Comparison of ENCODE assay signal across 7 cellular contexts in the genomic region with DNA sequence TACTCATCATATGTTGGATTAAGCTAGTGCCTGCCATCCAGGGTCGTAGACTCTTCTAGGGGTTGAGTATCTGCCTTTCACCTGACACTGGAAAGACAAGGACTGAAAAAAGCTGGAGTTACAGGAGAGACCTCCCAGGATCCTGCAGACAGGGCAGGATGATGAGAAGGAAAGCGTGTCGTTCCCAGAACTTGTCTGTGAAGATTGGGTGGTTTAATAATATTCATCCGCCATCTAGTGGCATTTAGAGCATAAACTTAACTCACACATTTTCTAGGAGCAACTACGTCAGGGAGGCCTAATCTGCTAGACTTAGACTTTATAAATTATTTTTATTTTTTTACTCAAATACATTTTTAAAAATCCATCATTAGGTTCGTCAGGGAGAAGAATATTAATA. TPM values are rescaled to one million over a fixed set of nuclear protein-coding genes. Genes with fewer than 3 reads are reported as not detected.
A peak's percentile ranks its signal among the peaks of the same experiment; 100 is the strongest.
DNase-seq lines count a peak whose midpoint lies in the region; ATAC-seq, FAIRE-seq and TF ChIP-seq lines count a peak whose summit lies in the region.

No MANE protein-coding gene starts in this region.

- H3K4me3 ChIP-seq in HEK293 (ENCODE audit: low read depth, low read length) (no peak overlapping the region), bronchial epithelial cell (ENCODE audit: low read depth, low read length) (no peak overlapping the region), left lung (no peak overlapping the region)

- H3K9me3 ChIP-seq in HEK293 (ENCODE audit: control insufficient read depth, insufficient read depth, low read depth, low read length) (no peaks in the 10 kb centered on the region), left lung (no peaks in the 10 kb centered on the region)

- DNase-seq in EL (peak; percentile 59), NCI-H510A (lab: John Stamatoyannopoulos, UW) (peak; percentile 27), bronchial epithelial cell (ENCODE audit: low read depth) (peak; percentile 72), left lung (no peak), NCI-H187 treated with DMSO at 0.1 percent for 48 hours (lab: John Stamatoyannopoulos, UW) (no peak)
- DNase-seq in stimulated activated CD4-positive, alpha-beta T cell treated with anti-CD3 and anti-CD28 coated beads, Interleukin-1b, Interleukin-23, amount 100 ng/mL, for 48 hours: no peak

- CTCF ChIA-PET in HEK293 (lab: Yijun Ruan, JAX): interaction anchor here (0.7 to 3.4 kb wide), 18 partner anchors 11 to 404 kb away, joined by 3 to 28 read pairs (median 4); no protein-coding TSS in a partner anchor

- H3K4me1 ChIP-seq in HEK293 (ENCODE audit: control insufficient read depth, insufficient read depth, low read length): no peaks in the 10 kb centered on the region
- peaks cover 0 to 30% of the 10 kb centered on the region in 2 donors for H3K4me1 ChIP-seq in left lung

- peak; percentile 88 for ATAC-seq in left lung

- TF ChIP-seq CTCF in HEK293 (tag by site-specific recombination; IDR thresholded peaks at IDR 0.05) (no peak), bronchial epithelial cell (IDR thresholded peaks at IDR 0.05; ENCODE audit: insufficient read depth, low read length, severe bottlenecking) (peak; percentile 44), left lung (IDR thresholded peaks at IDR 0.05) (peak; percentile 39 to 53)

- H3K36me3 ChIP-seq in HEK293 (ENCODE audit: control insufficient read depth in 2 of 2, insufficient read depth in 1 of 2, low read length in 2 of 2): no peaks in the 10 kb centered on the region
- H3K36me3 ChIP-seq in bronchial epithelial cell (ENCODE audit: control insufficient read depth, insufficient read depth, low read length): no peaks in the 10 kb centered on the region
- H3K36me3 ChIP-seq in left lung: no peaks in the 10 kb centered on the region

- POLR2A ChIA-PET in HEK293 (lab: Yijun Ruan, JAX): no interaction called here

- H3K27me3 ChIP-seq in bronchial epithelial cell (ENCODE audit: control insufficient read depth, insufficient read depth, low read length): peaks cover 6% of the 10 kb centered on the region
- peaks cover 0 to 21% of the 10 kb centered on the region in 2 donors for H3K27me3 ChIP-seq in left lung

- intact Hi-C loops in left lung (cut with DNase I): loop anchor here in 1 of 2 donors (10.0 kb wide), 1 partner anchor 388 kb away; no protein-coding TSS in a partner anchor

- FAIRE-seq in bronchial epithelial cell (lab: Jason Lieb, UNC): no peak

- H3K27ac ChIP-seq in HEK293 (ENCODE audit: extremely low read depth, low read depth, low read length) (no peak overlapping the region), left lung (no peak overlapping the region)

TF ChIP-seq in HEK293, 187 proteins besides CTCF, POLR2A, EP300 and RAD21:
- TF ChIP-seq ZNF654 (tag by site-specific recombination; IDR thresholded peaks at IDR 0.05; ENCODE audit: low read depth) (peak; percentile 88), KLF7 (tag by site-specific recombination; IDR thresholded peaks at IDR 0.05; ENCODE audit: borderline replicate concordance) (no peak), ZNF830 (tag by site-specific recombination; IDR thresholded peaks at IDR 0.05; ENCODE audit: low read depth) (no peak), ZBTB17 (tag by site-specific recombination; IDR thresholded peaks at IDR 0.05) (peak; percentile 84), ZNF768 (tag by site-specific recombination; IDR thresholded peaks at IDR 0.05) (no peak), ZNF239 (tag by site-specific recombination; IDR thresholded peaks at IDR 0.05) (no peak), ZFP3 (tag by site-specific recombination; IDR thresholded peaks at IDR 0.05; ENCODE audit: low read depth) (no peak), ZNF112 (tag by site-specific recombination; IDR thresholded peaks at IDR 0.05) (no peak), ZNF146 (tag by site-specific recombination; IDR thresholded peaks at IDR 0.05) (no peak), ZNF184 (tag by site-specific recombination; IDR thresholded peaks at IDR 0.05) (no peak), TCF7L2 (IDR thresholded peaks at IDR 0.05; ENCODE audit: borderline replicate concordance, low read depth, low read length) (no peak), ZNF707 (tag by site-specific recombination; IDR thresholded peaks at IDR 0.05) (no peak), SCRT1 (tag by site-specific recombination; IDR thresholded peaks at IDR 0.05; ENCODE audit: borderline replicate concordance) (no peak), GLIS1 (tag by site-specific recombination; IDR thresholded peaks at IDR 0.05) (peak; percentile 40; the same call in 1 of the 2 replicates), BCL11A (tag by site-specific recombination; IDR thresholded peaks at IDR 0.05; ENCODE audit: low read depth) (no peak)
- TF ChIP-seq, protein P1, sequence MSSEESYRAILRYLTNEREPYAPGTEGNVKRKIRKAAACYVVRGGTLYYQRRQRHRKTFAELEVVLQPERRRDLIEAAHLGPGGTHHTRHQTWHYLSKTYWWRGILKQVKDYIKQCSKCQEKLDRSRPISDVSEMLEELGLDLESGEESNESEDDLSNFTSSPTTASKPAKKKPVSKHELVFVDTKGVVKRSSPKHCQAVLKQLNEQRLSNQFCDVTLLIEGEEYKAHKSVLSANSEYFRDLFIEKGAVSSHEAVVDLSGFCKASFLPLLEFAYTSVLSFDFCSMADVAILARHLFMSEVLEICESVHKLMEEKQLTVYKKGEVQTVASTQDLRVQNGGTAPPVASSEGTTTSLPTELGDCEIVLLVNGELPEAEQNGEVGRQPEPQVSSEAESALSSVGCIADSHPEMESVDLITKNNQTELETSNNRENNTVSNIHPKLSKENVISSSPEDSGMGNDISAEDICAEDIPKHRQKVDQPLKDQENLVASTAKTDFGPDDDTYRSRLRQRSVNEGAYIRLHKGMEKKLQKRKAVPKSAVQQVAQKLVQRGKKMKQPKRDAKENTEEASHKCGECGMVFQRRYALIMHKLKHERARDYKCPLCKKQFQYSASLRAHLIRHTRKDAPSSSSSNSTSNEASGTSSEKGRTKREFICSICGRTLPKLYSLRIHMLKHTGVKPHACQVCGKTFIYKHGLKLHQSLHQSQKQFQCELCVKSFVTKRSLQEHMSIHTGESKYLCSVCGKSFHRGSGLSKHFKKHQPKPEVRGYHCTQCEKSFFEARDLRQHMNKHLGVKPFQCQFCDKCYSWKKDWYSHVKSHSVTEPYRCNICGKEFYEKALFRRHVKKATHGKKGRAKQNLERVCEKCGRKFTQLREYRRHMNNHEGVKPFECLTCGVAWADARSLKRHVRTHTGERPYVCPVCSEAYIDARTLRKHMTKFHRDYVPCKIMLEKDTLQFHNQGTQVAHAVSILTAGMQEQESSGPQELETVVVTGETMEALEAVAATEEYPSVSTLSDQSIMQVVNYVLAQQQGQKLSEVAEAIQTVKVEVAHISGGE (tag by site-specific recombination; conservative IDR thresholded peaks at IDR 0.05; ENCODE audit: low read depth): no peak

RNA-seq across cellular contexts. Expression of a gene that starts 59.6 kb away (rescaled TPM):
- total RNA-seq in bronchial epithelial cell: 1.8 and 2.2 TPM in 2 replicates
- 10 to 100 TPM; 11.7 to 15.4 TPM for total RNA-seq in left lung

Comparison
In these comparisons a context has a peak if more than half of its experiments do, and no peak if none do; other contexts are left out.
1. DNase-seq: peak in EL (single experiment), NCI-H510A (single experiment) and bronchial epithelial cell (single experiment); none in left lung (0 of 2), NCI-H187 treated with DMSO at 0.1 percent for 48 hours (single experiment) and stimulated activated CD4-positive, alpha-beta T cell treated with anti-CD3 and anti-CD28 coated beads, Interleukin-1b, Interleukin-23, amount 100 ng/mL, for 48 hours (single experiment).